In the genomic region with DNA sequence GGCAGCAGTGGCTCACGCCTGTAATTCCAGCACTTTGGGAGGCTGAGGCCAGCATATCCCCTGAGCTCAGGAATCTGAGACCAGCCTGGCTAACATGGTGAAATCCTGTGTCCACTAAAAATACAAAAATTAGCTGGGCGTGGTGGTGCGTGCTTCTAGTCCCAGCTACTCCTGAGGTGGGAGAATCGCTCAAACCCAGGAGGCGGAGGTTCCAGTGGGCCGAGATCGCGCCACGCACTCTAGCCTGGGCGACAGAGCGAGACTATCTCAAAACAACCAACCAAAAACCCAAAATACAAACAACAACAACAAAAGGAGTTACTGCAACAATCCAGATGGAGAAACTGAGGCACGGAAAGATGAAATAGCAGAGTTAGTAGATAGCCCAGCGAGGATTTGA, we compare ENCODE assay signal across 1 cellular context.
TF ChIP-seq lines count a peak whose summit lies in the region.

No MANE protein-coding gene starts in this region.

TF ChIP-seq in GM12878, 131 proteins besides CTCF, POLR2A, EP300 and RAD21:
- TF ChIP-seq YBX1 (IDR thresholded peaks at IDR 0.05) (no peak), RFX5 (IDR thresholded peaks at IDR 0.05; ENCODE audit: low read depth, low read length) (no peak), MTA3 (IDR thresholded peaks at IDR 0.05; ENCODE audit: borderline replicate concordance, low read length) (no peak), PKNOX1 (IDR thresholded peaks at IDR 0.05) (no peak), NFIC (IDR thresholded peaks at IDR 0.05; ENCODE audit: low read depth, low read length) (no peak), USF2 (IDR thresholded peaks at IDR 0.05; ENCODE audit: borderline replicate concordance, low read depth, low read length) (no peak), WRNIP1 (IDR thresholded peaks at IDR 0.05; ENCODE audit: borderline replicate concordance, low read depth, low read length) (no peak), CHD4 (IDR thresholded peaks at IDR 0.05) (no peak), SRF (IDR thresholded peaks at IDR 0.05; ENCODE audit: low read depth in 2 of 2, low read length in 2 of 2) (no peak), JUND (IDR thresholded peaks at IDR 0.05; ENCODE audit: low read depth, low read length) (no peak), SIX5 (IDR thresholded peaks at IDR 0.05; ENCODE audit: low read depth, low read length, severe bottlenecking) (no peak), NKRF (conservative IDR thresholded peaks at IDR 0.05) (no peak), MYC (IDR thresholded peaks at IDR 0.05; ENCODE audit: insufficient read depth, insufficient read length, insufficient replicate concordance, low read length, severe bottlenecking) (no peak)
- TF ChIP-seq, protein P1, sequence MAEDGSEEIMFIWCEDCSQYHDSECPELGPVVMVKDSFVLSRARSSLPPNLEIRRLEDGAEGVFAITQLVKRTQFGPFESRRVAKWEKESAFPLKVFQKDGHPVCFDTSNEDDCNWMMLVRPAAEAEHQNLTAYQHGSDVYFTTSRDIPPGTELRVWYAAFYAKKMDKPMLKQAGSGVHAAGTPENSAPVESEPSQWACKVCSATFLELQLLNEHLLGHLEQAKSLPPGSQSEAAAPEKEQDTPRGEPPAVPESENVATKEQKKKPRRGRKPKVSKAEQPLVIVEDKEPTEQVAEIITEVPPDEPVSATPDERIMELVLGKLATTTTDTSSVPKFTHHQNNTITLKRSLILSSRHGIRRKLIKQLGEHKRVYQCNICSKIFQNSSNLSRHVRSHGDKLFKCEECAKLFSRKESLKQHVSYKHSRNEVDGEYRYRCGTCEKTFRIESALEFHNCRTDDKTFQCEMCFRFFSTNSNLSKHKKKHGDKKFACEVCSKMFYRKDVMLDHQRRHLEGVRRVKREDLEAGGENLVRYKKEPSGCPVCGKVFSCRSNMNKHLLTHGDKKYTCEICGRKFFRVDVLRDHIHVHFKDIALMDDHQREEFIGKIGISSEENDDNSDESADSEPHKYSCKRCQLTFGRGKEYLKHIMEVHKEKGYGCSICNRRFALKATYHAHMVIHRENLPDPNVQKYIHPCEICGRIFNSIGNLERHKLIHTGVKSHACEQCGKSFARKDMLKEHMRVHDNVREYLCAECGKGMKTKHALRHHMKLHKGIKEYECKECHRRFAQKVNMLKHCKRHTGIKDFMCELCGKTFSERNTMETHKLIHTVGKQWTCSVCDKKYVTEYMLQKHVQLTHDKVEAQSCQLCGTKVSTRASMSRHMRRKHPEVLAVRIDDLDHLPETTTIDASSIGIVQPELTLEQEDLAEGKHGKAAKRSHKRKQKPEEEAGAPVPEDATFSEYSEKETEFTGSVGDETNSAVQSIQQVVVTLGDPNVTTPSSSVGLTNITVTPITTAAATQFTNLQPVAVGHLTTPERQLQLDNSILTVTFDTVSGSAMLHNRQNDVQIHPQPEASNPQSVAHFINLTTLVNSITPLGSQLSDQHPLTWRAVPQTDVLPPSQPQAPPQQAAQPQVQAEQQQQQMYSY (CRISPR knock-in tag; IDR thresholded peaks at IDR 0.05) = no peak
- TF ChIP-seq, protein P2, sequence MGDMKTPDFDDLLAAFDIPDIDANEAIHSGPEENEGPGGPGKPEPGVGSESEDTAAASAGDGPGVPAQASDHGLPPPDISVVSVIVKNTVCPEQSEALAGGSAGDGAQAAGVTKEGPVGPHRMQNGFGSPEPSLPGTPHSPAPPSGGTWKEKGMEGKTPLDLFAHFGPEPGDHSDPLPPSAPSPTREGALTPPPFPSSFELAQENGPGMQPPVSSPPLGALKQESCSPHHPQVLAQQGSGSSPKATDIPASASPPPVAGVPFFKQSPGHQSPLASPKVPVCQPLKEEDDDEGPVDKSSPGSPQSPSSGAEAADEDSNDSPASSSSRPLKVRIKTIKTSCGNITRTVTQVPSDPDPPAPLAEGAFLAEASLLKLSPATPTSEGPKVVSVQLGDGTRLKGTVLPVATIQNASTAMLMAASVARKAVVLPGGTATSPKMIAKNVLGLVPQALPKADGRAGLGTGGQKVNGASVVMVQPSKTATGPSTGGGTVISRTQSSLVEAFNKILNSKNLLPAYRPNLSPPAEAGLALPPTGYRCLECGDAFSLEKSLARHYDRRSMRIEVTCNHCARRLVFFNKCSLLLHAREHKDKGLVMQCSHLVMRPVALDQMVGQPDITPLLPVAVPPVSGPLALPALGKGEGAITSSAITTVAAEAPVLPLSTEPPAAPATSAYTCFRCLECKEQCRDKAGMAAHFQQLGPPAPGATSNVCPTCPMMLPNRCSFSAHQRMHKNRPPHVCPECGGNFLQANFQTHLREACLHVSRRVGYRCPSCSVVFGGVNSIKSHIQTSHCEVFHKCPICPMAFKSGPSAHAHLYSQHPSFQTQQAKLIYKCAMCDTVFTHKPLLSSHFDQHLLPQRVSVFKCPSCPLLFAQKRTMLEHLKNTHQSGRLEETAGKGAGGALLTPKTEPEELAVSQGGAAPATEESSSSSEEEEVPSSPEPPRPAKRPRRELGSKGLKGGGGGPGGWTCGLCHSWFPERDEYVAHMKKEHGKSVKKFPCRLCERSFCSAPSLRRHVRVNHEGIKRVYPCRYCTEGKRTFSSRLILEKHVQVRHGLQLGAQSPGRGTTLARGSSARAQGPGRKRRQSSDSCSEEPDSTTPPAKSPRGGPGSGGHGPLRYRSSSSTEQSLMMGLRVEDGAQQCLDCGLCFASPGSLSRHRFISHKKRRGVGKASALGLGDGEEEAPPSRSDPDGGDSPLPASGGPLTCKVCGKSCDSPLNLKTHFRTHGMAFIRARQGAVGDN (IDR thresholded peaks at IDR 0.05) = no peak
